Comparison of ENCODE assay signal across 18 cellular contexts in genomic region chr6:37588745-37589139, GRCh38.
"Had no signal": no experiment of that assay in that cellular context is flagged by ENCODE, and none has a peak within 500 bp of the region (broad histone marks: within the 10 kb centered on the region; RNA-seq: fewer than 3 reads in every experiment).

No MANE protein-coding gene starts in this region.

- H3K4me3 Mint-ChIP-seq: naive thymus-derived CD8-positive, alpha-beta T cell; neural crest cell; stimulated activated naive B cell treated with anti-CD40 and anti-IgM and Interleukin-4, amounts not matched to agents 10 μg/mL and 1 μg/mL and 100 μg/mL, for 72 hours; stimulated activated naive CD8-positive, alpha-beta T cell treated with anti-CD3 and anti-CD28 coated beads, Interleukin-15, amount 100 ng/mL, for 72 hours had no signal

- H3K9me3 ChIP-seq: heart right ventricle, mucosa of descending colon, prostate gland, right lobe of liver, thoracic aorta, transverse colon had no signal

- H3K79me2 ChIP-seq: parathyroid adenoma had no signal

- H3K9ac ChIP-seq: parathyroid adenoma had no signal

- H3K27ac Mint-ChIP-seq: naive thymus-derived CD8-positive, alpha-beta T cell; stimulated activated naive B cell treated with anti-CD40 and anti-IgM and Interleukin-4, amounts not matched to agents 10 μg/mL and 1 μg/mL and 100 μg/mL, for 72 hours; stimulated activated naive CD8-positive, alpha-beta T cell treated with anti-CD3 and anti-CD28 coated beads, Interleukin-15, amount 100 ng/mL, for 72 hours had no signal

- ATAC-seq: esophagus mucosa; mucosa of descending colon; naive thymus-derived CD8-positive, alpha-beta T cell; right lobe of liver; stimulated activated naive B cell treated with anti-CD40 and anti-IgM and Interleukin-4, amounts not matched to agents 10 μg/mL and 1 μg/mL and 100 μg/mL, for 72 hours; stimulated activated naive CD8-positive, alpha-beta T cell treated with anti-CD3 and anti-CD28 coated beads, Interleukin-15, amount 100 ng/mL, for 72 hours had no signal

- H2AFZ ChIP-seq: parathyroid adenoma had no signal

- H3K27me3 ChIP-seq: right lobe of liver had no signal

- H3K36me3 ChIP-seq: heart right ventricle, prostate gland, right lobe of liver, thoracic aorta, transverse colon had no signal

- H3K4me3 ChIP-seq: coronary artery, heart right ventricle, mucosa of descending colon, prostate gland, right lobe of liver, thoracic aorta, transverse colon had no signal

- H3K9me3 Mint-ChIP-seq: naive thymus-derived CD8-positive, alpha-beta T cell; neural crest cell; stimulated activated naive B cell treated with anti-CD40 and anti-IgM and Interleukin-4, amounts not matched to agents 10 μg/mL and 1 μg/mL and 100 μg/mL, for 72 hours; stimulated activated naive CD8-positive, alpha-beta T cell treated with anti-CD3 and anti-CD28 coated beads, Interleukin-15, amount 100 ng/mL, for 72 hours had no signal

- H3K27ac ChIP-seq: coronary artery, heart right ventricle, parathyroid adenoma, prostate gland, right lobe of liver, thoracic aorta, transverse colon had no signal

- DNase-seq: effector CD4-positive, alpha-beta T cell; heart right ventricle; kidney glomerular epithelial cell; mucosa of descending colon; naive thymus-derived CD8-positive, alpha-beta T cell; stimulated activated CD4-positive, alpha-beta T cell treated with anti-CD3 and anti-CD28 coated beads, Interleukin-15, amount 100 ng/mL, for 24 hours; stimulated activated CD4-positive, alpha-beta T cell treated with anti-CD3 and anti-CD28 coated beads, Interleukin-1b, Interleukin-23, amount 100 ng/mL, for 48 hours; stimulated activated CD4-positive, alpha-beta T cell treated with anti-CD3 and anti-CD28 coated beads, Interleukin-4, amount 100 ng/mL, for 24 hours; stimulated activated naive B cell treated with anti-CD40 and anti-IgM and Interleukin-4, amounts not matched to agents 10 μg/mL and 1 μg/mL and 100 μg/mL, for 72 hours; stimulated activated naive CD8-positive, alpha-beta T cell treated with anti-CD3 and anti-CD28 coated beads, Interleukin-15, amount 100 ng/mL, for 72 hours; transverse colon had no signal

- H3K36me3 Mint-ChIP-seq: naive thymus-derived CD8-positive, alpha-beta T cell; stimulated activated naive B cell treated with anti-CD40 and anti-IgM and Interleukin-4, amounts not matched to agents 10 μg/mL and 1 μg/mL and 100 μg/mL, for 72 hours had no signal

- H3K4me1 ChIP-seq: heart right ventricle, parathyroid adenoma, prostate gland, right lobe of liver, transverse colon had no signal

- H3K4me1 Mint-ChIP-seq: stimulated activated naive CD8-positive, alpha-beta T cell treated with anti-CD3 and anti-CD28 coated beads, Interleukin-15, amount 100 ng/mL, for 72 hours had no signal
